19 cellular contexts compared by ENCODE assay signal in genomic region chr12:92002195-92002649, GRCh38.
DNase-seq lines count a peak whose midpoint lies in the region; ATAC-seq and TF ChIP-seq lines count a peak whose summit lies in the region.
"Had no signal": no experiment of that assay in that cellular context is flagged by ENCODE, and none has a peak within 500 bp of the region (broad histone marks: within the 10 kb centered on the region; RNA-seq: fewer than 3 reads in every experiment).

No MANE protein-coding gene starts in this region.

- no peaks in the 10 kb centered on the region for H3K27me3 Mint-ChIP-seq in activated T-cell treated with anti-CD3 and anti-CD28 coated beads, Interleukin-2, amount 50 U/mL, for 72 hours (ENCODE audit: low read depth)
- H3K27me3 Mint-ChIP-seq in activated naive CD8-positive, alpha-beta T cell treated with anti-CD3 and anti-CD28 coated beads for 36 hours: no peaks in the 10 kb centered on the region

- H3K27me3 ChIP-seq in heart right ventricle (no peaks in the 10 kb centered on the region), spleen (replicated peaks in 1 of 7) (no peaks in the 10 kb centered on the region)
- H3K27me3 ChIP-seq: gastroesophageal sphincter, upper lobe of right lung had no signal

- ATAC-seq in activated T-cell treated with anti-CD3 and anti-CD28 coated beads, Interleukin-2, amount 50 U/mL, for 72 hours (replicated peaks in 1 of 2): no peak
- ATAC-seq in heart right ventricle: peak in 3 of 8 donors; percentile 29 to 66 (median 62)
- ATAC-seq in GM18858 (IDR thresholded peaks at IDR 0.05; ENCODE audit: unreplicated experiment): no peak
- ATAC-seq: gastroesophageal sphincter, upper lobe of right lung had no signal

- H3K36me3 Mint-ChIP-seq in activated T-cell treated with anti-CD3 and anti-CD28 coated beads, Interleukin-2, amount 50 U/mL, for 72 hours (ENCODE audit: insufficient read depth in 2 of 2): peaks cover 10 to 29% of the 10 kb centered on the region in 2 donors
- peaks cover 39% of the 10 kb centered on the region for H3K36me3 Mint-ChIP-seq in activated naive CD8-positive, alpha-beta T cell treated with anti-CD3 and anti-CD28 coated beads for 36 hours

- peaks cover 0 to 23% (median 16%) of the 10 kb centered on the region in 9 donors for H3K4me1 ChIP-seq in heart right ventricle
- H3K4me1 ChIP-seq in spleen: peaks cover 0 to 16% (median 5%) of the 10 kb centered on the region in 6 donors
- H3K4me1 ChIP-seq: gastroesophageal sphincter, HAP-1, upper lobe of right lung had no signal

- peaks cover 62% of the 10 kb centered on the region for H3K4me1 Mint-ChIP-seq in activated T-cell treated with anti-CD3 and anti-CD28 coated beads, Interleukin-2, amount 50 U/mL, for 72 hours (ENCODE audit: low read depth)
- H3K4me1 Mint-ChIP-seq in activated naive CD8-positive, alpha-beta T cell treated with anti-CD3 and anti-CD28 coated beads for 36 hours: peaks cover 37% of the 10 kb centered on the region

- peak overlapping the region in 1 of 2 donors; percentile 57 for H3K4me3 Mint-ChIP-seq in activated T-cell treated with anti-CD3 and anti-CD28 coated beads, Interleukin-2, amount 50 U/mL, for 72 hours
- H3K4me3 Mint-ChIP-seq in activated naive CD8-positive, alpha-beta T cell treated with anti-CD3 and anti-CD28 coated beads for 36 hours: peak overlapping the region; percentile 16

- no peak overlapping the region for H3K4me3 ChIP-seq in heart right ventricle
- H3K4me3 ChIP-seq in spleen: no peak overlapping the region
- H3K4me3 ChIP-seq: gastroesophageal sphincter, HAP-1, upper lobe of right lung had no signal

- TF ChIP-seq CTCF in heart right ventricle (IDR thresholded peaks at IDR 0.05) (no peak), spleen (IDR thresholded peaks at IDR 0.05 in 8 of 11, conservative IDR thresholded peaks at IDR 0.05 in 3 of 11) (no peak)

- H3K9me3 ChIP-seq in heart right ventricle (peaks cover 0 to 9% (median 0%) of the 10 kb centered on the region in 11 donors), spleen (peaks cover 0 to 21% (median under 1%) of the 10 kb centered on the region in 8 donors)
- H3K9me3 ChIP-seq: gastroesophageal sphincter, HAP-1, upper lobe of right lung had no signal

- H3K27ac Mint-ChIP-seq in activated T-cell treated with anti-CD3 and anti-CD28 coated beads, Interleukin-2, amount 50 U/mL, for 72 hours: peak overlapping the region; percentile 66
- peak overlapping the region; percentile 67 for H3K27ac Mint-ChIP-seq in activated naive CD8-positive, alpha-beta T cell treated with anti-CD3 and anti-CD28 coated beads for 36 hours

- WGBS in heart right ventricle, 2 donors: 89 to 100% methylated on average over 1 of the region's 1 CpG
- 90 to 100% (median 97%) methylated on average over 1 of the region's 1 CpG for WGBS in spleen, 5 donors

- no peak for DNase-seq in activated T-cell treated with anti-CD3 and anti-CD28 coated beads, Interleukin-2, amount 50 U/mL, for 72 hours
- DNase-seq in activated T-cell treated with anti-CD3 and anti-CD28 coated beads, Interleukin-2, amount 50 U/mL, for 1 hour: no peak
- no peak for DNase-seq in activated naive CD8-positive, alpha-beta T cell treated with anti-CD3 and anti-CD28 coated beads for 36 hours
- no peak for DNase-seq in heart right ventricle
- DNase-seq in spleen: no peak
- DNase-seq in SIG-M5 treated with dmso at 0.1 percent for 504 hours (lab: John Stamatoyannopoulos, UW; ENCODE audit: unreplicated experiment): no peak
- DNase-seq in COR-L47 (lab: John Stamatoyannopoulos, UW): no peak
- DNase-seq: ACHN; activated CD8-positive, alpha-beta memory T cell treated with anti-CD3 and anti-CD28 coated beads for 24 hours; activated gamma-delta T cell; mesendoderm; NCI-H2081; NCI-H526 treated with DMSO at 0.1 percent for 48 hours; SW 1271; upper lobe of right lung had no signal

- H3K27ac ChIP-seq in heart right ventricle: peak overlapping the region in 7 of 10 donors; percentile 10 to 64 (median 50)
- peak overlapping the region in 5 of 8 donors; percentile 24 to 41 (median 34) for H3K27ac ChIP-seq in spleen
- H3K27ac ChIP-seq: gastroesophageal sphincter, upper lobe of right lung, VCaP had no signal

- intact Hi-C loops in heart right ventricle (cut with DNase I) (loop anchor here in 1 of 10 donors (5.0 to 10.0 kb wide), 2 partner anchors 135 to 563 kb away; no protein-coding TSS in a partner anchor), spleen (cut with DNase I; ENCODE audit: low total_unique reads) (no loop called here)

- no peaks in the 10 kb centered on the region for H3K36me3 ChIP-seq in heart right ventricle
- H3K36me3 ChIP-seq in spleen: no peaks in the 10 kb centered on the region
- H3K36me3 ChIP-seq: gastroesophageal sphincter, HAP-1, upper lobe of right lung had no signal

- H3K9me3 Mint-ChIP-seq in activated T-cell treated with anti-CD3 and anti-CD28 coated beads, Interleukin-2, amount 50 U/mL, for 72 hours: peaks cover 13 to 15% of the 10 kb centered on the region in 2 donors
- peaks cover 40% of the 10 kb centered on the region for H3K9me3 Mint-ChIP-seq in activated naive CD8-positive, alpha-beta T cell treated with anti-CD3 and anti-CD28 coated beads for 36 hours

- TF ChIP-seq POLR2A in spleen (IDR thresholded peaks at IDR 0.05): no peak
